9 cellular contexts compared by ENCODE assay signal in the genomic region with DNA sequence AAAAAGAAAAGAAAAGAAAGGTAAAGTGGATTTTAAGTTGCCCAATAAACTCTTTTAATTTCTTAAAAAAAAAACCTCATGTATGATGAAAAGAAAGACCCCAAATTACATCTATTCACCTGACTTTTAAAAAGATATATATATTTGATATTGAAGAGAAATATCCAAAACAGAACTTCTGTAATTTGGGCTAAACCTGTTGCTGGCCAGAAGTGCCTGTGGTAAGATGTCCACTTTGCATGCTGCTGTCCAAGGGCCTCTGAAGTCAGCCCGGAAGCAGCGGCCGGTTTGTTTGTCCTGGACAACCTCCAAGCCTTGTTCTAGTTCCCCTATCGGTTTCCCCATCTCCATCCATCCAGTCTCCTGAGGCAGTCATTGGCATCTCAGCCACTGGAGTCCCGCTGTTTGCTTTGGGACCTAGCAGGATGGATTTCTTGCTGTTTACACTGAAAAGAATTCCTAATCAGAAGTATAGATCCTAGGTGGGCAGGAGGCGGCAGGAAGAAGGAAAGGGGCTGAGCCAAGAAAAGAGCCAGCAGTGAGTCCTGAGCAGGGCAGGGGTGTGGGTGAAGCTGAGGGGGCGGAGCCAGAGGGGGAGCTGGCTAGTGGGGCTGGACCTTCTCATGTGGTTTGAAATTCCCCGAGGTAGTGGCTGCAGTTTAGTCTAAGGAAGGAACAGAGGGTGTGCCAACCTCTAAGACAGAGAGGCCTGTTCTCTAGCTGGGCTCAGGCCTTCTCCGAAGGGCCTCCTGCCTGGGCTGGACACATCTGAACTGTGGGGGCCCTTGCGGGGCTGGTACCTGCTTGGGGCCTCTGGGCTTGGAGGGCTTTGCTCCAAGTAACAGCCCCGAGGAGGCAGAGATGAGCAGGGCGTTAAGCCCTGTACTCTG. TPM values are rescaled to one million over a fixed set of nuclear protein-coding genes. Genes with fewer than 3 reads are reported as not detected.
DNase-seq lines count a peak whose midpoint lies in the region; ATAC-seq and TF ChIP-seq lines count a peak whose summit lies in the region.
"Had no signal": no experiment of that assay in that cellular context is flagged by ENCODE, and none has a peak within 500 bp of the region (broad histone marks: within the 10 kb centered on the region; RNA-seq: fewer than 3 reads in every experiment).

No MANE protein-coding gene starts in this region.

- H3K27ac ChIP-seq in brain microvascular endothelial cell: no peak overlapping the region

- intact Hi-C loops in left colon (cut with DNase I, micrococcal nuclease): no loop called here

- TF ChIP-seq POLR2A in GM18505 (IDR thresholded peaks at IDR 0.05; ENCODE audit: borderline replicate concordance, extremely low read depth, insufficient read depth, insufficient read length): no peak

- TF ChIP-seq CTCF in brain microvascular endothelial cell (IDR thresholded peaks at IDR 0.05; ENCODE audit: low read depth, low read length, missing control alignments): peak; percentile 8

- H3K4me3 ChIP-seq in brain microvascular endothelial cell (ENCODE audit: low read depth, low read length): no peak overlapping the region

- DNase-seq in ACHN: peak; percentile 52
- peak; percentile 11 for DNase-seq in LoVo (ENCODE audit: low spot score)
- peak; percentile 82 for DNase-seq in brain microvascular endothelial cell
- DNase-seq in left colon: peak; percentile 46 to 55
- DNase-seq in GDM1 (lab: John Stamatoyannopoulos, UW): no peak
- no peak for DNase-seq in NCI-H1436 (lab: John Stamatoyannopoulos, UW)
- DNase-seq: NCI-H1436 treated with DMSO at 0.1 percent for 48 hours had no signal

- H3K27me3 ChIP-seq in brain microvascular endothelial cell (replicated peaks): peaks cover 8% of the 10 kb centered on the region

- no peaks in the 10 kb centered on the region for H3K36me3 ChIP-seq in brain microvascular endothelial cell (replicated peaks)

- in situ Hi-C loops in ACHN (cut with HindIII; ENCODE audit: low pct_ligation_motif_present, low pct_unique_long_range_greater_than_20kb, low sequenced_read_pairs): no loop called here
- in situ Hi-C loops in brain microvascular endothelial cell (cut with HindIII; ENCODE audit: low pct_ligation_motif_present, low sequenced_read_pairs): no loop called here

- peak; percentile 56 for ATAC-seq in left colon
- ATAC-seq in GM18505 (IDR thresholded peaks at IDR 0.05; ENCODE audit: unreplicated experiment): no peak
- no peak for ATAC-seq in GM18861 (IDR thresholded peaks at IDR 0.05; ENCODE audit: unreplicated experiment)

RNA-seq across cellular contexts. Expression of gene NCMAP, which starts 3.3 kb away (rescaled TPM):
- total RNA-seq in left colon: 1 to 10 TPM; 1.2 to 2.2 TPM

RNA-seq across cellular contexts. Expression of gene RCAN3, which starts 56.5 kb away (rescaled TPM):
- total RNA-seq in left colon: 10 to 100 TPM; 12.8 to 15.4 TPM

Comparison
In these comparisons a context has a peak if more than half of its experiments do, and no peak if none do; other contexts are left out.
1. DNase-seq: peak in ACHN (single experiment), LoVo (single experiment), brain microvascular endothelial cell (single experiment) and left colon (2 of 2); none in GDM1 (single experiment) and NCI-H1436 (single experiment).